ENCODE assay signal across 8 cellular contexts in the genomic region with DNA sequence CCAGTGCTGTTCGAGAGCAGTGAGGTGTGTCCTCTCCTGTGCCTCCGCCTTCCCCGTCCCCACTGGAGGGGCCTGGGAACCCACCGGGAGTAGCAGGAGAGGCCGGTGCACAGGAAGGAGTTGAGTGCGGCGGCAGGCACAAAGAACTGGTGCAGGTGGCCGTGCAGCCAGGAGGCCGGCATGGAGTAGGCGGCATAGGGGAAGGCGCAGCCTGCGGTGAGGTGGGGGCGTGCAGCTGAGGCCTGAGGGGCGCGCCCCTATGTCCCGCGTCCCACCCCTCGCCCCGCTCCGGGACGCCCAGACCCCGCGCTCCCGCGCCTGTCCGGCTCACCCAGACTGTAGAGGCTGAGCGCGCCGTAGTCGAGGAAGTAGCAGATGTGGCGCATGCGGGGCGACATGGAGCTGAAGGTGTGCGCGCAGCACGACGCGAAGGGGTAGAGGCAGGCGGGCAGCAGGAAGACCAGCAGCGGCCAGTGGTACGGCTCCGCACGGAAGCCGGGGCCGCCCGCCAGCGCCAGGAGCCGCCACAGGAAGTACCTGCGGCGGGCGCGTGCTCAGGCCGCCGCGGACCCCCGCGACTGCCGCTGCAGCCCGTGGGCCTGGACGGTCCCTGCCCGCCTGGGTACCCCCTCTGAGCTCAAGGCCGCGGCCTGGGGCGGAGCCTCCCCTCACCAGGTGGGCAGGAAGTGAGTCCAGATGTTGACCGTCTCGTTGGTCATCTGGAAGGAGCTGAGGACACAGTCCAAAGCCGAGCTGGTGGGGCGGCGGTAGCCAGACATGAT.
DNase-seq lines count a peak whose midpoint lies in the region; ATAC-seq and TF ChIP-seq lines count a peak whose summit lies in the region.

No MANE protein-coding gene starts in this region.

- DNase-seq in EH (ENCODE audit: low read depth), result peak; percentile 43
- peak; percentile 50 for DNase-seq in NB4 (ENCODE audit: low read depth)
- DNase-seq in activated T-helper 9 cell treated with anti-CD3 and anti-CD28 coated beads, Interleukin-2, amount 50 U/mL, for 16 hours (ENCODE audit: low read depth), result peak; percentile 15
- DNase-seq in iPS DF 6.9 (ENCODE audit: low read depth, low spot score), result no peak
- peak in 2 of 49 donors; percentile 20 to 44 for DNase-seq in substantia nigra (lab: John Stamatoyannopoulos, UW)
- DNase-seq in OCI-M1 (lab: John Stamatoyannopoulos, UW), result no peak
- DNase-seq in foreskin melanocyte, result no peak

- H3K27ac ChIP-seq in iPS DF 6.9 (ENCODE audit: low read length) (no peak overlapping the region), substantia nigra (ENCODE audit: low read depth, low read length, poor library complexity, severe bottlenecking) (peak overlapping the region; percentile 99)

- H3K4me3 ChIP-seq in NB4 (ENCODE audit: low read depth, low read length) (no peak overlapping the region), iPS DF 6.9 (ENCODE audit: low read length) (peak overlapping the region; percentile 27; the same call in 1 of the 2 replicates)

- no peak for TF ChIP-seq CTCF in NB4 (IDR thresholded peaks at IDR 0.05; ENCODE audit: low read depth, low read length)

- peaks cover 14% of the 10 kb centered on the region; the same call in 1 of the 2 replicates for H3K4me1 ChIP-seq in iPS DF 6.9 (ENCODE audit: control insufficient read depth, insufficient read depth, low read length)

- peaks cover 14% of the 10 kb centered on the region for H3K36me3 ChIP-seq in iPS DF 6.9 (ENCODE audit: control insufficient read depth, insufficient read depth, low read length)

- no peaks in the 10 kb centered on the region for H3K27me3 ChIP-seq in iPS DF 6.9 (ENCODE audit: control insufficient read depth, insufficient read depth, low read length)

- no peak for ATAC-seq in HG03025 (IDR thresholded peaks at IDR 0.05; ENCODE audit: low FRiP score, unreplicated experiment)

- no CpG with 5 or more reads among the region's 69 CpGs for WGBS in iPS DF 6.9 (ENCODE audit: insufficient coverage, insufficient read length)

- no peaks in the 10 kb centered on the region for H3K9me3 ChIP-seq in iPS DF 6.9 (ENCODE audit: control insufficient read depth, insufficient read depth, low read length)

- no peak for TF ChIP-seq POLR2A in NB4 (IDR thresholded peaks at IDR 0.05; ENCODE audit: extremely low read depth, insufficient read length)

Comparison
In these comparisons a context has a peak if more than half of its experiments do, and no peak if none do; other contexts are left out.
1. DNase-seq: peak in EH (single experiment), NB4 (single experiment) and activated T-helper 9 cell treated with anti-CD3 and anti-CD28 coated beads, Interleukin-2, amount 50 U/mL, for 16 hours (single experiment); none in iPS DF 6.9 (single experiment), OCI-M1 (single experiment) and foreskin melanocyte (single experiment).